8 cellular contexts compared by ENCODE assay signal in the genomic region with DNA sequence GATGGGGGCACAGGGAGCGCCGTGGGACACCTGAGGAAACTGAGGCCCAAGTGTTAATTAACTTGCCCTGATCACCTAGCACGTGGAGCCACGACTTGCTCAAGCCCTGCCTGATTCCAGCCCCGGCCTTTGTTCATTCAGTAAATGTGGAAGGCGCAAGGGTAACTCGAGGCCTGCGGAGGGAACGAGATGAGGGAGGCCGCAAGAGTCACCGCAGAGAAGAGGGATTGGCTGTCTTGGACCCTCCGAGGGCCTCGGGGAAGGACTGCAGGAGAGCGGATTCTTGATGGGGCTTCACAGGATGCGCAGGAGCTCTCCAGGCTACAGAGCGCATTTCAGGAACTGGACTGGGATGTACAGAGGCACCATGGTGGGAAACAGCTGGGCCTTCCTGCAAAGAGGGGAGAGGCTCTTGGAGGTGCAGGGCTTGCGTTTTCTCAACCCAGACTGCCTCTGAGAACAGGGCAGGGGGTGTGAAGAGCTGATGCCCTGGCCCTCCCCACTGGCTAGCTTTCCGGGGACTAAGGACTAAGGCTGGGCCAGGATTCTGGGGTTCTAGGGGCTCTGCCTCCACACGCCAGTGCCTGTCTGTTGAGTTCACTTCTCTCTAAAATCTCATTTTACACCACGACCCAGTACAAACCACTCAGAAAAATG. TPM values are rescaled to one million over a fixed set of nuclear protein-coding genes. Genes with fewer than 3 reads are reported as not detected.
DNase-seq lines count a peak whose midpoint lies in the region; ATAC-seq and TF ChIP-seq lines count a peak whose summit lies in the region.

No MANE protein-coding gene starts in this region.

- H3K4me3 ChIP-seq in GM12864 (ENCODE audit: low read depth, low read length) (peak overlapping the region; percentile 39), epithelial cell of proximal tubule (ENCODE audit: low read depth, low read length) (peak overlapping the region; percentile 59), retinal pigment epithelial cell (ENCODE audit: low read length) (peak overlapping the region; percentile 47)

- TF ChIP-seq CTCF in GM12864 (IDR thresholded peaks at IDR 0.05; ENCODE audit: low read depth, low read length, missing control alignments) (no peak), epithelial cell of proximal tubule (conservative IDR thresholded peaks at IDR 0.05; ENCODE audit: low read depth, low read length) (no peak), retinal pigment epithelial cell (conservative IDR thresholded peaks at IDR 0.05; ENCODE audit: low read depth, low read length) (no peak)

- ATAC-seq in SK-N-SH treated with all-trans-retinoic acid at 6 μM for 48 hours (no peak), GM21717 (IDR thresholded peaks at IDR 0.05; ENCODE audit: unreplicated experiment) (no peak)

- DNase-seq in GM12864 (ENCODE audit: low read depth) (no peak), epithelial cell of proximal tubule (ENCODE audit: low read depth) (no peak), retinal pigment epithelial cell (ENCODE audit: low read depth) (no peak), NCI-H69 (lab: John Stamatoyannopoulos, UW) (no peak), OCI-M1 (lab: John Stamatoyannopoulos, UW) (no peak), NCI-H446 treated with DMSO at 0.1 percent for 48 hours (lab: John Stamatoyannopoulos, UW) (no peak)

TF ChIP-seq in SK-N-SH treated with all-trans-retinoic acid at 6 μM for 48 hours, 23 proteins besides CTCF, POLR2A, EP300 and RAD21:
- TF ChIP-seq, protein P1, sequence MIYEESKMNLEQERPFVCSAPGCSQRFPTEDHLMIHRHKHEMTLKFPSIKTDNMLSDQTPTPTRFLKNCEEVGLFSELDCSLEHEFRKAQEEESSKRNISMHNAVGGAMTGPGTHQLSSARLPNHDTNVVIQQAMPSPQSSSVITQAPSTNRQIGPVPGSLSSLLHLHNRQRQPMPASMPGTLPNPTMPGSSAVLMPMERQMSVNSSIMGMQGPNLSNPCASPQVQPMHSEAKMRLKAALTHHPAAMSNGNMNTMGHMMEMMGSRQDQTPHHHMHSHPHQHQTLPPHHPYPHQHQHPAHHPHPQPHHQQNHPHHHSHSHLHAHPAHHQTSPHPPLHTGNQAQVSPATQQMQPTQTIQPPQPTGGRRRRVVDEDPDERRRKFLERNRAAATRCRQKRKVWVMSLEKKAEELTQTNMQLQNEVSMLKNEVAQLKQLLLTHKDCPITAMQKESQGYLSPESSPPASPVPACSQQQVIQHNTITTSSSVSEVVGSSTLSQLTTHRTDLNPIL (CRISPR knock-in tag; IDR thresholded peaks at IDR 0.05; ENCODE audit: low read depth), result no peak
- peak; percentile 94 for TF ChIP-seq ZFP3 (CRISPR knock-in tag; IDR thresholded peaks at IDR 0.05)

RNA-seq across cellular contexts. Expression of gene ANKMY1, which starts 0.6 kb away (rescaled TPM):
- total RNA-seq in epithelial cell of proximal tubule, result 4.0 and 9.1 TPM in 2 replicates

RNA-seq across cellular contexts. Expression of gene DUSP28, which starts 1.8 kb away (rescaled TPM):
- 2.0 and 6.3 TPM in 2 replicates for total RNA-seq in epithelial cell of proximal tubule

RNA-seq across cellular contexts. Expression of gene RNPEPL1, which starts 9.9 kb away (rescaled TPM):
- total RNA-seq in epithelial cell of proximal tubule, result 31.2 and 53.4 TPM in 2 replicates

RNA-seq across cellular contexts. Expression of gene CAPN10, which starts 28.2 kb away (rescaled TPM):
- total RNA-seq in epithelial cell of proximal tubule, result 25.2 and 31.9 TPM in 2 replicates
